Comparison of ENCODE assay signal across 8 cellular contexts in genomic region chr2:113234721-113235346, GRCh38. TPM values are rescaled to one million over a fixed set of nuclear protein-coding genes. Genes with fewer than 3 reads are reported as not detected.
DNase-seq lines count a peak whose midpoint lies in the region; TF ChIP-seq lines count a peak whose summit lies in the region.

No MANE protein-coding gene starts in this region.

- POLR2A ChIA-PET in AG04450 (lab: Yijun Ruan, JAX), result interaction anchor here (0.7 kb wide), 2 partner anchors 23 to 49 kb away, joined by 3 to 5 read pairs; no protein-coding TSS in a partner anchor

- CTCF ChIA-PET in AG04450 (lab: Charles Lee), result interaction anchor here (1.3 to 2.4 kb wide), 7 partner anchors 14 to 156 kb away, joined by 3 to 12 read pairs (median 9); no protein-coding TSS in a partner anchor

- TF ChIP-seq POLR2A in adrenal gland (IDR thresholded peaks at IDR 0.05), result no peak

- peaks cover 6% of the 10 kb centered on the region; the same call in 1 of the 2 replicates for H3K9me3 ChIP-seq in AG04450 (ENCODE audit: control insufficient read depth, insufficient read depth, low read length)
- H3K9me3 ChIP-seq in adrenal gland (replicated peaks in 1 of 3), result no peaks in the 10 kb centered on the region
- no peaks in the 10 kb centered on the region for H3K9me3 ChIP-seq in mucosa of stomach (ENCODE audit: control insufficient read depth, low read length)

- H3K27me3 ChIP-seq in AG04450 (ENCODE audit: control insufficient read depth, insufficient read depth, low read length) (no peaks in the 10 kb centered on the region), adrenal gland (no peaks in the 10 kb centered on the region), mucosa of stomach (ENCODE audit: control insufficient read depth, insufficient read depth, low read length) (no peaks in the 10 kb centered on the region)

- H3K36me3 Mint-ChIP-seq in HFFc6 (ENCODE audit: low read depth), result peaks cover 3% of the 10 kb centered on the region; the same call in 1 of the 2 replicates

- peaks cover 28% of the 10 kb centered on the region for H3K4me1 Mint-ChIP-seq in HFFc6 (ENCODE audit: low read depth)

- DNase-seq in AG04450 (ENCODE audit: low read depth, low spot score) (no peak), HFFc6 (no peak), adrenal gland (no peak), GM10266 (ENCODE audit: extremely low spot score) (no peak), UCSD-AML1 (lab: John Stamatoyannopoulos, UW; ENCODE audit: unreplicated experiment) (no peak), superior temporal gyrus (ENCODE audit: extremely low spot score) (no peak)
- DNase-seq in activated CD4-positive, CD25-positive, alpha-beta regulatory T cell treated with anti-CD3 and anti-CD28 coated beads, Interleukin-2, amount 50 U/mL, for 72 hours, result no peak

- peaks cover 2% of the 10 kb centered on the region; the same call in 1 of the 2 replicates for H3K27me3 Mint-ChIP-seq in HFFc6 (ENCODE audit: insufficient read depth)

- 51 to 87% (median 74%) methylated on average over 12 to 16 of the region's 16 CpGs for WGBS in adrenal gland, 4 donors

- TF ChIP-seq CTCF in AG04450 (IDR thresholded peaks at IDR 0.05; ENCODE audit: low read depth, low read length) (no peak), HFFc6 (IDR thresholded peaks at IDR 0.05) (no peak), adrenal gland (IDR thresholded peaks at IDR 0.05) (no peak), GM10266 (IDR thresholded peaks at IDR 0.05; ENCODE audit: control insufficient read depth, insufficient read depth, low read depth, missing control alignments) (no peak)

- intact Hi-C loops in adrenal gland (cut with DNase I), result no loop called here

- H3K9me3 Mint-ChIP-seq in HFFc6, result no peaks in the 10 kb centered on the region

- peak overlapping the region; percentile 84; the same call in 1 of the 2 replicates for H3K27ac Mint-ChIP-seq in HFFc6

- H3K4me3 ChIP-seq in AG04450 (ENCODE audit: low read depth, low read length) (peak overlapping the region; percentile 72), adrenal gland (peak overlapping the region in 1 of 4 donors; percentile 11), mucosa of stomach (ENCODE audit: low read length) (no peak overlapping the region)

- H3K4me1 ChIP-seq in adrenal gland (replicated peaks in 1 of 2) (peaks cover 40 to 44% of the 10 kb centered on the region in 2 donors), mucosa of stomach (ENCODE audit: control insufficient read depth, insufficient read depth, low read length) (peaks cover 13% of the 10 kb centered on the region)

- H3K9ac ChIP-seq in mucosa of stomach (ENCODE audit: low read length), result peak overlapping the region; percentile 74

- no peaks in the 10 kb centered on the region for H3K36me3 ChIP-seq in adrenal gland (replicated peaks in 1 of 2)
- H3K36me3 ChIP-seq in mucosa of stomach (ENCODE audit: control insufficient read depth, insufficient read depth, low read length), result no peaks in the 10 kb centered on the region

- H3K27ac ChIP-seq in AG04450 (ENCODE audit: low read depth, low read length) (peak overlapping the region; percentile 57), adrenal gland (peak overlapping the region in 4 of 5 donors; percentile 61 to 79 (median 70))

- peak overlapping the region; percentile 89 for H3K4me3 Mint-ChIP-seq in HFFc6

RNA-seq across cellular contexts. Expression of gene PAX8, which starts 43.9 kb away (rescaled TPM):
- polyA plus RNA-seq in AG04450 (2011; rRNA removed), result 1.2 TPM in 2 replicates
- polyA minus RNA-seq in AG04450 (2011; rRNA and poly(A)+ RNA removed), result 1.2 and 1.5 TPM in 2 replicates
- total RNA-seq in HFFc6 (2021; fragmentation: NEBNext Ultra II Directional; extraction: Animal tissue kit (Norgen Biotek cat#: 25700)), result 1 to 10 TPM in 5 of 6 experiments, under 1 TPM in 1; 0.33 to 6.7 (median 5.1) TPM
- total RNA-seq in adrenal gland, result 10 to 100 TPM in 6 of 8 donors, 1 to 10 TPM in 2; 5.1 to 72.3 (median 14.5) TPM
- polyA plus RNA-seq in adrenal gland, result 10 to 100 TPM in 1 of 3 donors, 1 to 10 TPM in 2; 5.6 to 13.3 (median 6.7) TPM
